Comparison of ENCODE assay signal across 13 cellular contexts in the genomic region with DNA sequence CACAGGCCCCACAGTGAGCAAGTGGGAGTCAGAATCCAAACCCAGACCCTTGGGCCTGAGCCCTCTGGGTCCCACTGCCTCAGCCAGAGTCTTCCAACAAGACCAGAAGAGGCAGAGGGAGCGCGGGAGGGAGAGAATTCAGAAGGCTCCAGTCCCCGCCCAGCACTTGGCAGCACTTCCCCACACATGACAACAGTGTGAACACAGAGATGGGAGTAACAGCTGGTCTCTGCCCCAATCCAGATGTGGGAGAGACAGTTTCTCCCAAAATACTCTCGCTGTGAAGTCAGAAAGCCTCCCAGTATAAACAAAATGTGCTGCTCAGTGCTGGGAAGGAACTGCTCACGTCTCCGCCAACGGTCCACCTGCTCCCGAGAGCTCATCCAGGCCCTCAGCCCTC.
DNase-seq lines count a peak whose midpoint lies in the region; ATAC-seq and TF ChIP-seq lines count a peak whose summit lies in the region.
"Had no signal": no experiment of that assay in that cellular context is flagged by ENCODE, and none has a peak within 500 bp of the region (broad histone marks: within the 10 kb centered on the region; RNA-seq: fewer than 3 reads in every experiment).

No MANE protein-coding gene starts in this region.

- ATAC-seq in T-helper 17 cell (no peak), HG03159 (IDR thresholded peaks at IDR 0.05; ENCODE audit: unreplicated experiment) (no peak), GM21717 (IDR thresholded peaks at IDR 0.05; ENCODE audit: unreplicated experiment) (no peak)

- H3K4me1 Mint-ChIP-seq in T-helper 17 cell: no peaks in the 10 kb centered on the region
- H3K4me1 Mint-ChIP-seq: CD4-positive, CD25-positive, alpha-beta regulatory T cell; IgD-negative memory B cell had no signal

- no peak overlapping the region for H3K4me3 Mint-ChIP-seq in T-helper 17 cell

- H3K9me3 ChIP-seq in suprapubic skin (no peaks in the 10 kb centered on the region), T-helper 17 cell (ENCODE audit: control insufficient read depth, low read length, poor library complexity, severe bottlenecking) (no peaks in the 10 kb centered on the region)
- H3K9me3 ChIP-seq: neutrophil had no signal

- peaks cover 17% of the 10 kb centered on the region for H3K4me1 ChIP-seq in suprapubic skin

- no peak overlapping the region for H3K27ac Mint-ChIP-seq in T-helper 17 cell
- H3K27ac Mint-ChIP-seq: CD4-positive, CD25-positive, alpha-beta regulatory T cell had no signal

- peaks cover 5% of the 10 kb centered on the region for H3K27me3 ChIP-seq in suprapubic skin

- no peak overlapping the region for H3K27ac ChIP-seq in suprapubic skin
- H3K27ac ChIP-seq: neutrophil had no signal

- DNase-seq in HFF-Myc (ENCODE audit: extremely low read depth, low read depth) (peak; percentile 36), fibroblast of the aortic adventitia (ENCODE audit: low read depth) (peak; percentile 84), medulla oblongata (ENCODE audit: extremely low spot score) (peak; percentile 61), suprapubic skin (ENCODE audit: low spot score in 2 of 2) (peak; percentile 82 to 92), T-helper 17 cell (no peak), MV-4-11 (lab: John Stamatoyannopoulos, UW) (no peak)
- DNase-seq: activated naive CD4-positive, alpha-beta T cell treated with anti-CD3 and anti-CD28 coated beads, Interleukin-2, amount 50 U/mL, for 16 hours; CD4-positive, CD25-positive, alpha-beta regulatory T cell; stimulated activated CD4-positive, alpha-beta T cell treated with anti-CD3 and anti-CD28 coated beads, Interleukin-4, amount 100 ng/mL, for 4 hours had no signal

- TF ChIP-seq EP300 in suprapubic skin (IDR thresholded peaks at IDR 0.05): no peak

- TF ChIP-seq POLR2A in suprapubic skin (IDR thresholded peaks at IDR 0.05): no peak

- H3K27me3 Mint-ChIP-seq in T-helper 17 cell: peaks cover 31% of the 10 kb centered on the region
- H3K27me3 Mint-ChIP-seq: IgD-negative memory B cell had no signal

- TF ChIP-seq CTCF in HFF-Myc (IDR thresholded peaks at IDR 0.05; ENCODE audit: low read depth, low read length, missing control alignments) (no peak), fibroblast of the aortic adventitia (IDR thresholded peaks at IDR 0.05; ENCODE audit: insufficient read depth, low read length) (no peak), suprapubic skin (IDR thresholded peaks at IDR 0.05) (no peak)

- no peak overlapping the region for H3K4me3 ChIP-seq in HFF-Myc (replicated peaks; ENCODE audit: low read depth, low read length)
- no peak overlapping the region for H3K4me3 ChIP-seq in fibroblast of the aortic adventitia (ENCODE audit: low read depth, low read length)
- H3K4me3 ChIP-seq in suprapubic skin: no peak overlapping the region

- WGBS in suprapubic skin: 52% methylated on average over 5 of the region's 8 CpGs

- H3K36me3 ChIP-seq in suprapubic skin: no peaks in the 10 kb centered on the region
- H3K36me3 ChIP-seq: neutrophil had no signal

- H3K36me3 Mint-ChIP-seq in T-helper 17 cell (ENCODE audit: low read depth): no peaks in the 10 kb centered on the region
- H3K36me3 Mint-ChIP-seq: CD4-positive, CD25-positive, alpha-beta regulatory T cell had no signal

Comparison
In these comparisons a context has a peak if more than half of its experiments do, and no peak if none do; other contexts are left out.
1. DNase-seq: peak in HFF-Myc (single experiment), fibroblast of the aortic adventitia (single experiment), medulla oblongata (single experiment) and suprapubic skin (2 of 2); none in T-helper 17 cell (0 of 3) and MV-4-11 (single experiment).